ENCODE assay signal across 23 cellular contexts in the genomic region with DNA sequence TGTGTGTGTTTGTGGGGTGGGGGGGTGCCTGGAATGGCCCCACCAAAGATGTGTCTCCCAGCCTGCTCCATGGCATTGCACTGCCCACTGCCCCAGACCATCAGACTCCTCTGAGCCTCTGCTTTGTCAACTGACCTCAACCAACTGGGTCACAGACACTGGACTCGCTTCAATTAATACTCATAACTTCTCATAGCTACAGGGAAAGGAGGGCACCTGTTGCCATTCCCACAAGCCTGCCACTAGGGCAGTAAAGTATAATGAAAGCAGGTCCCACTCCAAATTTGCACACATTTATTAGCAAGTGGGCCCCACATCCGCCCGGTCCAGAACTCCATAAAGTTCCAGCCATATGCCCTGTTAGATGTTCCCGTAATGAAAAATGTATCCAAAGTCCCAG.
DNase-seq lines count a peak whose midpoint lies in the region; ATAC-seq, FAIRE-seq and TF ChIP-seq lines count a peak whose summit lies in the region.
"Had no signal": no experiment of that assay in that cellular context is flagged by ENCODE, and none has a peak within 500 bp of the region (broad histone marks: within the 10 kb centered on the region; RNA-seq: fewer than 3 reads in every experiment).

No MANE protein-coding gene starts in this region.

- ATAC-seq in body of pancreas = peak; percentile 69
- peak; percentile 36 to 89 (median 84) for ATAC-seq in pancreas

- TF ChIP-seq POLR2A in body of pancreas (IDR thresholded peaks at IDR 0.05) (no peak), GM12892 (IDR thresholded peaks at IDR 0.05; ENCODE audit: low read depth, low read length) (no peak)

- FAIRE-seq in kidney (lab: Jason Lieb, UNC) (no peak), pancreas (lab: Jason Lieb, UNC) (no peak), small intestine (lab: Jason Lieb, UNC) (no peak), GM12892 (lab: Jason Lieb, UNC) (no peak)
- FAIRE-seq: A204.1, D721Med, GM12891, GM18507 had no signal

- H4K20me1 ChIP-seq in BLaER1 treated with 17β-estradiol and CSF1 and Interleukin-3, amounts not matched to agents 10 nM and 100 nM = no peaks in the 10 kb centered on the region

- peak; percentile 42 to 68 (median 46) for DNase-seq in body of pancreas
- DNase-seq in kidney = peak; percentile 46
- DNase-seq in pancreas = peak in 4 of 6 donors; percentile 26 to 64 (median 43)
- no peak for DNase-seq in small intestine
- no peak for DNase-seq in GM12892 (ENCODE audit: insufficient read length)
- DNase-seq in NCI-H1092 treated with DMSO at 0.1 percent for 48 hours (lab: John Stamatoyannopoulos, UW) = no peak
- DNase-seq in cerebellar cortex (ENCODE audit: low spot score) = no peak
- DNase-seq: 8988T; ACHN; BE2C; C1 segment of cervical spinal cord; Caco-2; Calu3; CD4-positive, alpha-beta memory T cell; CD4-positive, CD25-positive, alpha-beta regulatory T cell; CD8-positive, alpha-beta memory T cell; DMS79 treated with DMSO at 0.1 percent for 48 hours; GF-D8 had no signal

- no peak overlapping the region for H3K27ac ChIP-seq in BLaER1 treated with 17β-estradiol and CSF1 and Interleukin-3, amounts not matched to agents 10 nM and 100 nM
- H3K27ac ChIP-seq in body of pancreas (no peak overlapping the region), kidney (ENCODE audit: low read depth in 2 of 2, low read length in 2 of 2) (no peak overlapping the region), pancreas (no peak overlapping the region), small intestine (ENCODE audit: low read depth in 1 of 2, low read length in 1 of 2) (no peak overlapping the region)

- H3K27me3 ChIP-seq in BLaER1 treated with 17β-estradiol and CSF1 and Interleukin-3, amounts not matched to agents 10 nM and 100 nM = no peaks in the 10 kb centered on the region
- H3K27me3 ChIP-seq in body of pancreas (no peaks in the 10 kb centered on the region), pancreas (no peaks in the 10 kb centered on the region), small intestine (ENCODE audit: control insufficient read depth in 2 of 2, insufficient read depth in 2 of 2, low read length in 2 of 2) (no peaks in the 10 kb centered on the region)
- H3K27me3 ChIP-seq: BE2C had no signal

- no peak overlapping the region for H3K9ac ChIP-seq in BLaER1 treated with 17β-estradiol and CSF1 and Interleukin-3, amounts not matched to agents 10 nM and 100 nM
- no peak overlapping the region for H3K9ac ChIP-seq in kidney (ENCODE audit: low read length in 2 of 2)

- WGBS in body of pancreas, 2 donors = 50 to 56% methylated on average over 4 of the region's 4 CpGs
- 62 to 64% methylated on average over 4 of the region's 4 CpGs for WGBS in pancreas, 2 donors
- 96 to 98% (median 96%) methylated on average over 4 of the region's 4 CpGs for WGBS in small intestine, 3 donors

- intact Hi-C loops in body of pancreas (cut with DNase I) = no loop called here
- intact Hi-C loops in kidney (cut with DNase I) = no loop called here
- intact Hi-C loops in pancreas (cut with DNase I) = loop anchor here in 1 of 3 donors (10.0 kb wide), 1 partner anchor 511 kb away; a partner anchor contains a TSS

- H3K4me1 ChIP-seq in BLaER1 treated with 17β-estradiol and CSF1 and Interleukin-3, amounts not matched to agents 10 nM and 100 nM = peaks cover 61 to 100% (median 96%) of the 10 kb centered on the region in 10 experiments
- H3K4me1 ChIP-seq in body of pancreas = peaks cover 10% of the 10 kb centered on the region
- peaks cover 0 to 6% of the 10 kb centered on the region in 2 donors for H3K4me1 ChIP-seq in kidney (ENCODE audit: control insufficient read depth in 1 of 2, insufficient read depth in 1 of 2, low read depth in 1 of 2, low read length in 2 of 2)
- no peaks in the 10 kb centered on the region for H3K4me1 ChIP-seq in pancreas
- peaks cover 0 to 6% of the 10 kb centered on the region in 2 donors for H3K4me1 ChIP-seq in small intestine (ENCODE audit: control insufficient read depth in 2 of 2, insufficient read depth in 1 of 2, low read depth in 1 of 2, low read length in 1 of 2)
- H3K4me1 ChIP-seq: BE2C, Caco-2 had no signal

- no peaks in the 10 kb centered on the region; a peak in 1 of 22 replicates for H3K9me3 ChIP-seq in BLaER1 treated with 17β-estradiol and CSF1 and Interleukin-3, amounts not matched to agents 10 nM and 100 nM (replicated peaks in 1 of 11)
- H3K9me3 ChIP-seq in body of pancreas (no peaks in the 10 kb centered on the region), kidney (ENCODE audit: control insufficient read depth in 1 of 2, low read length in 2 of 2) (no peaks in the 10 kb centered on the region), pancreas (no peaks in the 10 kb centered on the region), small intestine (ENCODE audit: control insufficient read depth, low read depth) (no peaks in the 10 kb centered on the region)
- H3K9me3 ChIP-seq: BE2C, Caco-2 had no signal

- H3K4me2 ChIP-seq in BLaER1 treated with 17β-estradiol and CSF1 and Interleukin-3, amounts not matched to agents 10 nM and 100 nM = peak overlapping the region in 7 of 11 experiments; percentile 79 to 95 (median 83); a peak in 11 of 22 replicates

- no peak overlapping the region for H3K4me3 ChIP-seq in BLaER1 treated with 17β-estradiol and CSF1 and Interleukin-3, amounts not matched to agents 10 nM and 100 nM
- H3K4me3 ChIP-seq in body of pancreas (no peak overlapping the region), kidney (ENCODE audit: low read length in 2 of 2) (no peak overlapping the region), pancreas (no peak overlapping the region), small intestine (ENCODE audit: low read depth in 1 of 2, low read length in 2 of 2) (no peak overlapping the region)

- H3K36me3 ChIP-seq in BLaER1 treated with 17β-estradiol and CSF1 and Interleukin-3, amounts not matched to agents 10 nM and 100 nM = no peaks in the 10 kb centered on the region
- H3K36me3 ChIP-seq in body of pancreas (replicated peaks in 1 of 2; ENCODE audit: insufficient read depth in 1 of 2, low read depth in 2 of 2) (no peaks in the 10 kb centered on the region), kidney (ENCODE audit: control insufficient read depth in 1 of 2, insufficient read depth in 2 of 2, low read length in 2 of 2) (no peaks in the 10 kb centered on the region), pancreas (no peaks in the 10 kb centered on the region), small intestine (ENCODE audit: control insufficient read depth in 2 of 2, insufficient read depth in 2 of 2, low read length in 2 of 2) (no peaks in the 10 kb centered on the region)
- H3K36me3 ChIP-seq: BE2C had no signal

- TF ChIP-seq CTCF in body of pancreas (IDR thresholded peaks at IDR 0.05) (peak in 4 of 7 experiments; percentile 21 to 30 (median 24)), kidney (IDR thresholded peaks at IDR 0.05; ENCODE audit: borderline replicate concordance, extremely low read depth, insufficient read depth) (no peak), pancreas (IDR thresholded peaks at IDR 0.05) (no peak)

Comparison
In these comparisons a context has a peak if more than half of its experiments do, and no peak if none do; other contexts are left out.
1. DNase-seq: peak in body of pancreas (4 of 4), kidney (single experiment) and pancreas (4 of 6); none in small intestine (single experiment), GM12892 (single experiment), NCI-H1092 treated with DMSO at 0.1 percent for 48 hours (single experiment) and cerebellar cortex (single experiment).
2. CTCF ChIP-seq: peak in body of pancreas (4 of 7); none in kidney (single experiment) and pancreas (0 of 4).